ENCODE assay signal across 24 cellular contexts in the genomic region with DNA sequence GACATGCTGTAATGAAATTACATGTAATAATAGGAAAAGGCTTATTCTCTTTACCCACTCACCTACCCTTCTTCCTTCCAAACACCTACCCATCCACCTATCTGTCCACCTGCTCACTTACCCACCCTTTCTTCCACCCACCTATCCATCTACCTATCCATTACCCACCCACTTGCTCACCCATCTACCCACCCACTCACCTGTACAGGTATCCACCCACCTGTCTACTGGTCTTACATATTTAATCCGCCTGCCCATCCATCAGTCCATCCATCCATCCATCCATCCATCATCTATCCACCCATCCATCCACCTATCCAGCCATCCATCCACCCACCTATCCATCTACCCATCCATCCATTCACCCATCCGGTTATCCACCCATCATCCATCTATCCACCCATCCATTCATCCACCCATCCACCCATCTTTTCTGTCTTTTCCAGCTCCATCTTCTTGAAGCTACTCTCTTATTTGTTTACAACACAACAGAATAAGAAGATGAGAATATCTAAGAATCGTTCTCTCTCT.
DNase-seq lines count a peak whose midpoint lies in the region; ATAC-seq, FAIRE-seq and TF ChIP-seq lines count a peak whose summit lies in the region.
"Had no signal": no experiment of that assay in that cellular context is flagged by ENCODE, and none has a peak within 500 bp of the region (broad histone marks: within the 10 kb centered on the region; RNA-seq: fewer than 3 reads in every experiment).

No MANE protein-coding gene starts in this region.

- DNase-seq in GM12891 (ENCODE audit: insufficient read length, low spot score) (no peak), caudate nucleus (lab: John Stamatoyannopoulos, UW) (peak in 1 of 61 donors; percentile 9), sigmoid colon (peak; percentile 19), anterior cingulate cortex (lab: John Stamatoyannopoulos, UW) (no peak), mesenteric fat pad (ENCODE audit: low spot score) (no peak)
- DNase-seq: BE2C; C1 segment of cervical spinal cord; CD4-positive, alpha-beta memory T cell; CD4-positive, CD25-positive, alpha-beta regulatory T cell; CD8-positive, alpha-beta memory T cell; COR-L47; DMS 273 treated with DMSO at 0.1 percent for 48 hours; DMS153; DMS53; DMS79; DND-41; EL; GDM1 had no signal

- peak; percentile 9 for FAIRE-seq in GM12891 (lab: Jason Lieb, UNC)
- FAIRE-seq: A549, GM19239 had no signal

- TF ChIP-seq POLR2A in GM12891 (IDR thresholded peaks at IDR 0.05; ENCODE audit: low read depth, low read length): no peak
- no peak for TF ChIP-seq POLR2A in sigmoid colon (IDR thresholded peaks at IDR 0.05)

- no peaks in the 10 kb centered on the region for H3K36me3 ChIP-seq in sigmoid colon
- H3K36me3 ChIP-seq: BE2C, BLaER1 had no signal

- H3K9me3 ChIP-seq in sigmoid colon: no peaks in the 10 kb centered on the region
- H3K9me3 ChIP-seq: A549, BE2C, BLaER1 had no signal

- no peak overlapping the region for H3K4me3 ChIP-seq in sigmoid colon
- H3K4me3 ChIP-seq: A549, BLaER1, GM12878 had no signal

- H3K27ac ChIP-seq in caudate nucleus (ENCODE audit: low read depth, low read length): peak overlapping the region; percentile 33
- H3K27ac ChIP-seq in sigmoid colon: no peak overlapping the region
- H3K27ac ChIP-seq: 22Rv1, A549, BLaER1 had no signal

- intact Hi-C loops in sigmoid colon (cut with DNase I): no loop called here

- no peaks in the 10 kb centered on the region for H3K27me3 ChIP-seq in sigmoid colon
- H3K27me3 ChIP-seq: BE2C, BLaER1 had no signal

- 87 to 90% methylated on average over 3 of the region's 3 CpGs for WGBS in sigmoid colon, 2 donors

- no peak for TF ChIP-seq CTCF in sigmoid colon (IDR thresholded peaks at IDR 0.05)

- TF ChIP-seq EP300 in sigmoid colon (IDR thresholded peaks at IDR 0.05): no peak

- no peaks in the 10 kb centered on the region for H3K4me1 ChIP-seq in sigmoid colon
- H3K4me1 ChIP-seq: A549, BLaER1 had no signal

- no peak for ATAC-seq in HG03521 (IDR thresholded peaks at IDR 0.05; ENCODE audit: unreplicated experiment)
- ATAC-seq: A549, GM12878 had no signal

TF ChIP-seq in GM12891, 5 proteins besides CTCF, POLR2A, EP300 and RAD21:
- TF ChIP-seq SPI1 (IDR thresholded peaks at IDR 0.05; ENCODE audit: low read depth, low read length) (no peak), TAF1 (IDR thresholded peaks at IDR 0.05; ENCODE audit: low read depth, low read length) (no peak), POU2F2 (IDR thresholded peaks at IDR 0.05; ENCODE audit: low read depth, low read length) (no peak), PAX5 (IDR thresholded peaks at IDR 0.05; ENCODE audit: insufficient read depth, low read length, severe bottlenecking) (no peak), POLR2AphosphoS5 (IDR thresholded peaks at IDR 0.05; ENCODE audit: low read depth, low read length) (no peak)
